In the genomic region with DNA sequence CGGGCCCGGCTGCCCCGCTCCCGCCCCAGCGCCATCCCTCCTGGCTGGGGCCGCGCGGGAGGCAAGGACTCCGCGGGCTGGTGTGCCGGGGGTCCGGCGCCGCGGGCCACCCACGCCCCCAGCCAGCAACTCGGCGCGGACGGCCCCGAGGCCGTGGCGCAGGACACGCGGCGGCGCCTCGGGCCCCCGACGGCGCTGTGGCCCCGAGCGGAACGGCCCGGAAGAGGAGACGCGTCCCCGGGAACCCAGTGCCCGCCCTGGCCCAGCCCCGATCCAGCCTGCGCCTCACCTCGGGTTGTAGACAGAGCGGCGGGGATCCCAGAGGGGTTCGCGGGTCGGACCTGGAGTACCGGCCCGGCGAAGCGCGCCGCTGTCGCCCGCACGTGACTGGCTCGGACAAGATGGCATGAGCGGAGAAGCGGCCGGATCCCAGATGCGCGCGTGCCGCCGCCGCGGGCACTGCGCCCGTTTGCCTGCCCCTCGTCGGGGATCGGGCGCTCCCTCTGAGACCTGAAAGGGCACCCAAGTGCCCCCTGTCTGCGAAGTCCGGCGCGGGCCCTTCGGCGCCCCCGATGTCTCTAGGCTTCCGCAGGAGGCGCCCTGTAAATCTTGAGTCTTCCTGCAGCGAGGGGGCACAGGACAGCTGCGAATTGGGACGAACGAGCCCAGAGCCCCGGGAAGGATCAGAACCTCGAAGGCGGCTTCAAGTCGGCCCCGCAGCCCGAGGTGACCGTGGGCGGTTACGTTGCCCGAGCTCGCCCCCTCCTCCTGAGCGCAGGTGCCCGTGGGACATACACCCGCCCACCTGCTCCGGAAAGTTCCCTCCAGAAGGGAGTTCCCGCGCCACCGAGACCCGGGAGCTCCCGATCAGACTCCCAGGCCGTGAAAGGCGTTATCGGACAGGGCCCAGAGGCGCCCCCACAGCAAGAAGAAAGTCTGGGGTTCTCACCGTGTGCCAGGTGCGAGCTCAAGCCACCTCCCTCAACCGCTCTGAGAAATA, we compare ENCODE assay signal across 8 cellular contexts. TPM values are rescaled to one million over a fixed set of nuclear protein-coding genes. Genes with fewer than 3 reads are reported as not detected.
DNase-seq lines count a peak whose midpoint lies in the region; ATAC-seq and TF ChIP-seq lines count a peak whose summit lies in the region.

No MANE protein-coding gene starts in this region.

- in situ Hi-C loops in SK-MEL-5 (cut with HindIII; ENCODE audit: low pct_unique_long_range_greater_than_20kb, low sequenced_read_pairs) = no loop called here

- DNase-seq in A673 (ENCODE audit: low spot score) = peak; percentile 3
- peak; percentile 60 for DNase-seq in SK-MEL-5 (ENCODE audit: low read depth, low spot score)
- peak; percentile 58 for DNase-seq in left cardiac atrium
- DNase-seq in prostate gland (ENCODE audit: low spot score) = peak; percentile 36
- DNase-seq in uterus = peak; percentile 36 to 40

- H3K4me3 ChIP-seq in A673 (ENCODE audit: low read depth, low read length, poor library complexity, severe bottlenecking) = peak overlapping the region; percentile 55
- H3K4me3 ChIP-seq in prostate gland = peak overlapping the region; percentile 91 to 92
- peak overlapping the region; percentile 37 to 93 for H3K4me3 ChIP-seq in uterus

- intact Hi-C loops in A673 (cut with micrococcal nuclease; ENCODE audit: unreplicated experiment) (no loop called here), left cardiac atrium (cut with DNase I) (no loop called here), prostate gland (cut with DNase I) (no loop called here), uterus (cut with DNase I; ENCODE audit: low total_unique reads) (no loop called here)

- peaks cover 42% of the 10 kb centered on the region for H3K4me1 Mint-ChIP-seq in activated naive CD4-positive, alpha-beta T cell treated with anti-CD3 and anti-CD28 coated beads, Interleukin-2, amount 50 U/mL, for 24 hours

- peak overlapping the region; percentile 97 for H3K27ac Mint-ChIP-seq in activated naive CD4-positive, alpha-beta T cell treated with anti-CD3 and anti-CD28 coated beads, Interleukin-2, amount 50 U/mL, for 24 hours

- ATAC-seq in GM18867 (IDR thresholded peaks at IDR 0.05; ENCODE audit: unreplicated experiment) = peak; percentile 35
- ATAC-seq in HG03175 (IDR thresholded peaks at IDR 0.05; ENCODE audit: unreplicated experiment) = peak; percentile 42
- peak; percentile 20 to 43 for ATAC-seq in left cardiac atrium

- no peaks in the 10 kb centered on the region for H3K4me1 ChIP-seq in A673 (ENCODE audit: insufficient read depth, low read length, poor library complexity, severe bottlenecking)
- H3K4me1 ChIP-seq in prostate gland (replicated peaks) = no peaks in the 10 kb centered on the region
- H3K4me1 ChIP-seq in uterus = no peaks in the 10 kb centered on the region

- H3K27ac ChIP-seq in A673 (ENCODE audit: low read depth, low read length, poor library complexity, severe bottlenecking) (no peak overlapping the region), prostate gland (peak overlapping the region; percentile 85 to 90), uterus (peak overlapping the region; percentile 88)

- H3K4me3 Mint-ChIP-seq in activated naive CD4-positive, alpha-beta T cell treated with anti-CD3 and anti-CD28 coated beads, Interleukin-2, amount 50 U/mL, for 24 hours = peak overlapping the region; percentile 90

- 5% methylated on average over 91 of the region's 113 CpGs for WGBS in prostate gland

- H3K27me3 Mint-ChIP-seq in activated naive CD4-positive, alpha-beta T cell treated with anti-CD3 and anti-CD28 coated beads, Interleukin-2, amount 50 U/mL, for 24 hours = no peaks in the 10 kb centered on the region

- CTCF ChIA-PET in A673 (lab: Charles Lee) = interaction anchor here (0.6 kb wide), 1 partner anchor 248 kb away, joined by 4 read pairs; no protein-coding TSS in a partner anchor

- H3K9me3 ChIP-seq in A673 (ENCODE audit: low read depth, low read length, poor library complexity, severe bottlenecking) (no peaks in the 10 kb centered on the region), prostate gland (no peaks in the 10 kb centered on the region), uterus (no peaks in the 10 kb centered on the region)

- POLR2A ChIA-PET in A673 (lab: Charles Lee; ENCODE audit: low non-redundant PET) = no interaction called here

- no peaks in the 10 kb centered on the region for H3K9me3 Mint-ChIP-seq in activated naive CD4-positive, alpha-beta T cell treated with anti-CD3 and anti-CD28 coated beads, Interleukin-2, amount 50 U/mL, for 24 hours

- no peak for TF ChIP-seq POLR2A in prostate gland (IDR thresholded peaks at IDR 0.05)
- no peak for TF ChIP-seq POLR2A in uterus (IDR thresholded peaks at IDR 0.05)

- no peaks in the 10 kb centered on the region for H3K36me3 ChIP-seq in A673 (ENCODE audit: insufficient read depth, low read length, poor library complexity, severe bottlenecking)
- H3K36me3 ChIP-seq in prostate gland = no peaks in the 10 kb centered on the region
- no peaks in the 10 kb centered on the region for H3K36me3 ChIP-seq in uterus

- H3K27me3 ChIP-seq in A673 (replicated peaks; ENCODE audit: insufficient read depth, low read depth, low read length, poor library complexity) (peaks cover 16% of the 10 kb centered on the region), prostate gland (replicated peaks; ENCODE audit: insufficient read depth) (no peaks in the 10 kb centered on the region), uterus (no peaks in the 10 kb centered on the region)

- TF ChIP-seq CTCF in A673 (conservative IDR thresholded peaks at IDR 0.05; ENCODE audit: low read depth, low read length) = no peak
- peak in 3 of 4 experiments; percentile 7 to 45 (median 30) for TF ChIP-seq CTCF in prostate gland (IDR thresholded peaks at IDR 0.05)
- peak in 2 of 4 experiments; percentile 32 to 46 for TF ChIP-seq CTCF in uterus (IDR thresholded peaks at IDR 0.05)

- no peaks in the 10 kb centered on the region for H3K36me3 Mint-ChIP-seq in activated naive CD4-positive, alpha-beta T cell treated with anti-CD3 and anti-CD28 coated beads, Interleukin-2, amount 50 U/mL, for 24 hours

- BruUV-seq in A673 (replicated peaks; lab: Mats Ljungman, UMichigan) = no TSS peak

RNA-seq across cellular contexts. Expression of gene SFMBT1, which starts 0.6 kb away (rescaled TPM):
- 1.4 and 2.1 TPM in 2 replicates for total RNA-seq in A673 (2021)
- 16.4 and 19.4 TPM in 2 replicates for total RNA-seq in SK-MEL-5 (2014; rRNA removed; shearing (Covaris generic))
- 9.8 and 13.7 TPM in 2 replicates for polyA plus RNA-seq in SK-MEL-5 (2015; cell fraction: cytosol; rRNA removed)
- 15.7 and 26.1 TPM in 2 replicates for polyA plus RNA-seq in SK-MEL-5 (2015; cell fraction: nucleus; rRNA removed)
- 10 to 100 TPM; 12.7 to 16.4 TPM for total RNA-seq in left cardiac atrium
- 10 to 100 TPM; 35.3 to 37.4 TPM for total RNA-seq in prostate gland
- 10 to 100 TPM in 3 of 4 donors, 1 to 10 TPM in 1; 3.3 to 37.9 (median 15.1) TPM for total RNA-seq in uterus

Comparison
In these comparisons a context has a peak if more than half of its experiments do, and no peak if none do; other contexts are left out.
1. DNase-seq: peak in every context shown above with its lines; median percentile 60 in SK-MEL-5; 58 in left cardiac atrium; 38 in uterus; 36 in prostate gland; 3 in A673.